ENCODE assay signal across 8 cellular contexts in genomic region chr5:31638748-31639418, GRCh38. TPM values are rescaled to one million over a fixed set of nuclear protein-coding genes. Genes with fewer than 3 reads are reported as not detected.
DNase-seq lines count a peak whose midpoint lies in the region; ATAC-seq and TF ChIP-seq lines count a peak whose summit lies in the region.

Gene PDZD2 (plus strand): TSS chr5:31639131.

- H3K27ac ChIP-seq in OCI-LY3 (ENCODE audit: low read length) (peak within 1 kb of the TSS; percentile 24; the same call in 1 of the 2 replicates), esophagus squamous epithelium (peak within 1 kb of the TSS in 2 of 4 donors; percentile 22 to 39)

- ATAC-seq in GM21360 (IDR thresholded peaks at IDR 0.05; ENCODE audit: unreplicated experiment), result peak; percentile 74

- H3K9ac ChIP-seq in OCI-LY3 (ENCODE audit: low read length), result peak within 1 kb of the TSS; percentile 58

- intact Hi-C loops in esophagus squamous epithelium (cut with DNase I), result no loop called here

- H3K4me2 ChIP-seq in OCI-LY3 (ENCODE audit: low read length), result peak within 1 kb of the TSS; percentile 76

- H3K79me2 ChIP-seq in OCI-LY3 (ENCODE audit: low read length), result no peaks in the 10 kb centered on the region

- H3K4me1 ChIP-seq in OCI-LY3 (ENCODE audit: low read length) (peaks cover 12% of the 10 kb centered on the region), esophagus squamous epithelium (peaks cover 5 to 24% (median 12%) of the 10 kb centered on the region in 3 donors)

- TF ChIP-seq CTCF in OCI-LY3 (IDR thresholded peaks at IDR 0.05; ENCODE audit: low read depth, low read length) (peak; percentile 36; the same call in 1 of the 2 replicates), esophagus squamous epithelium (IDR thresholded peaks at IDR 0.05) (peak in 4 of 6 experiments; percentile 23 to 69 (median 46))

- no peaks in the 10 kb centered on the region for H4K20me1 ChIP-seq in OCI-LY3 (ENCODE audit: insufficient read depth, low read length)

- DNase-seq in COLO668 (lab: John Stamatoyannopoulos, UW; ENCODE audit: unreplicated experiment) (peak; percentile 88), HS-5 (ENCODE audit: low read depth) (peak; percentile 43), esophagus squamous epithelium (lab: John Stamatoyannopoulos, UW) (no peak), myocyte (ENCODE audit: low read depth) (peak; percentile 57)
- peak; percentile 81 for DNase-seq in activated T-cell treated with anti-CD3 and anti-CD28 coated beads, Interleukin-2, amount 50 U/mL, for 1 hour
- peak; percentile 46 to 59 for DNase-seq in stimulated activated CD8-positive, alpha-beta memory T cell treated with anti-CD3 and anti-CD28 coated beads, Interleukin-7, amount 100 ng/mL, for 48 hours (ENCODE audit: extremely low read depth in 1 of 2, low read depth in 1 of 2)

- H3K4me3 ChIP-seq in OCI-LY3 (ENCODE audit: low read length), result peak within 1 kb of the TSS; percentile 79
- peak within 1 kb of the TSS; percentile 43 to 78 (median 59) for H3K4me3 ChIP-seq in esophagus squamous epithelium

- H3K27me3 ChIP-seq in OCI-LY3 (ENCODE audit: low read depth, low read length), result peaks cover 10% of the 10 kb centered on the region
- peaks cover 0 to 35% (median 0%) of the 10 kb centered on the region in 4 donors for H3K27me3 ChIP-seq in esophagus squamous epithelium

- WGBS in esophagus squamous epithelium, 2 donors, result 0% methylated on average over 5 of the region's 70 CpGs

- H3K36me3 ChIP-seq in OCI-LY3 (replicated peaks; ENCODE audit: low read depth, low read length) (no peaks in the 10 kb centered on the region), esophagus squamous epithelium (no peaks in the 10 kb centered on the region)

- H3K9me3 ChIP-seq in OCI-LY3 (ENCODE audit: insufficient read depth, low read length) (no peaks in the 10 kb centered on the region), esophagus squamous epithelium (no peaks in the 10 kb centered on the region)

- TF ChIP-seq POLR2A in esophagus squamous epithelium (IDR thresholded peaks at IDR 0.05), result no peak

- peak within 1 kb of the TSS; percentile 69; the same call in 1 of the 2 replicates for H2AFZ ChIP-seq in OCI-LY3 (ENCODE audit: low read depth, low read length)

RNA-seq across cellular contexts. Expression of gene PDZD2, which starts in this region (rescaled TPM):
- total RNA-seq in esophagus squamous epithelium, result 10 to 100 TPM; 13.7 to 26.7 (median 24.1) TPM
- total RNA-seq in myocyte, result not detected in 2 replicates
- 0.24 TPM for polyA plus RNA-seq in myocyte (2012)

Comparison
In these comparisons a context has a peak if more than half of its experiments do, and no peak if none do; other contexts are left out.
1. RNA of gene PDZD2 (total RNA-seq): 13.7 to 26.7 TPM in esophagus squamous epithelium; not detected in myocyte; every median in the first group is over 10 times any median in the second.
2. Peak in DNase-seq in myocyte; RNA of the gene not detected or under 1 TPM.